12 cellular contexts compared by ENCODE assay signal in genomic region chr9:126229501-126229900, GRCh38.
"Had no signal": no experiment of that assay in that cellular context is flagged by ENCODE, and none has a peak within 500 bp of the region (broad histone marks: within the 10 kb centered on the region; RNA-seq: fewer than 3 reads in every experiment).

No MANE protein-coding gene starts in this region.

- H3K9ac ChIP-seq: neural progenitor cell, parathyroid adenoma had no signal

- H3K27me3 ChIP-seq: neural progenitor cell, ovary, right lobe of liver, sigmoid colon, thyroid gland, uterus had no signal

- H3K4me1 ChIP-seq: neural progenitor cell, parathyroid adenoma, psoas muscle, right lobe of liver, thyroid gland, upper lobe of right lung, uterus had no signal

- H3K27ac ChIP-seq: neural progenitor cell, ovary, parathyroid adenoma, psoas muscle, right lobe of liver, sigmoid colon, stomach, thoracic aorta, thyroid gland, tibial nerve, upper lobe of right lung, uterus had no signal

- H3K36me3 ChIP-seq: neural progenitor cell, ovary, right lobe of liver, sigmoid colon, stomach, thoracic aorta, thyroid gland, tibial nerve, upper lobe of right lung, uterus had no signal

- H2AFZ ChIP-seq: parathyroid adenoma had no signal

- H3K4me3 ChIP-seq: neural progenitor cell, ovary, psoas muscle, right lobe of liver, sigmoid colon, stomach, thoracic aorta, thyroid gland, tibial nerve, upper lobe of right lung, uterus had no signal

- H3K9me3 ChIP-seq: ovary, psoas muscle, right lobe of liver, sigmoid colon, stomach, thoracic aorta, thyroid gland, tibial nerve, upper lobe of right lung, uterus had no signal

- H3K4me2 ChIP-seq: neural progenitor cell had no signal
